Comparison of ENCODE assay signal across 1 cellular context in the genomic region with DNA sequence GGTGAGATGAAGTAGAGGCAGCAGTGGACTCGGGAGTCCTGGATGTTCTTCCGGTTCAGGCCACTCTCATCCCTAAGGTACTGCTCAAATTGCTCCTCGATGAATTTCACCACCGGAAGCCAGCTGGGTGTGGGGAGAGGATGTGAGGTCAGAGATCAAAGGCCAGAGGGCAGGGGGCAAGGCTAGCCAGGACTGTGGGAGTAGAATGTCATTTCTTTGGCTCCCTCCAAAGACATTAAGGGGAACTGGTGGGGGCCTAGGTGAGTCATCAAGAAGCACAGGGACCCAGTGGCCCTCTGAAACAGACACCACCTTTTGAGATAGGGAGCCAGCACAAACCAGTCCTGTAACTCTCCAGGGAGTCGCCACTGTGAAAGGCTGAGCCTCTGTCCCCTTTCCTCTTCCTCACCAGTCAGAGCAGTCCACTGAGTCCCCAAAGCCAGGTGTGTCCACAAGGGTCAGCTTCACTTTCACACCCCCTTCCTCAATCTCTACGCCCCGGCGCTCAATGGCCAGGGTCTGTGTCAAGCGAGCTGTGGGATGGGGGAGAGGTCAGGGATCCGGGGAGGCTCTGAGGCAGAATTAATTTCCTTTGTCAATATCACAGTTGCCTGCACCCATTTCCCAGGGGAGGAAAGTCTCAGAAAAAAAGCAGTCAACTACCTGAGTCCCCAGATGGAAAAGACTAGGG.
TF ChIP-seq lines count a peak whose summit lies in the region.

No MANE protein-coding gene starts in this region.

TF ChIP-seq in HepG2, 621 proteins besides CTCF, POLR2A, EP300 and RAD21 (continued from another document and continues in another):
- TF ChIP-seq ZNF761 (CRISPR knock-in tag; conservative IDR thresholded peaks at IDR 0.05) (no peak), ETV6 (CRISPR knock-in tag; conservative IDR thresholded peaks at IDR 0.05) (no peak), ZNF83 (CRISPR knock-in tag; IDR thresholded peaks at IDR 0.05; ENCODE audit: borderline replicate concordance) (0 out of 2 replicates have a peak, but pooled peaks have one; percentile 64), ZSCAN20 (CRISPR knock-in tag; IDR thresholded peaks at IDR 0.05; ENCODE audit: borderline replicate concordance) (no peak), ZNF724P (CRISPR knock-in tag; IDR thresholded peaks at IDR 0.05; ENCODE audit: borderline replicate concordance) (no peak), MTF1 (CRISPR knock-in tag; IDR thresholded peaks at IDR 0.05) (no peak), ZBTB1 (CRISPR knock-in tag; IDR thresholded peaks at IDR 0.05; ENCODE audit: borderline replicate concordance) (no peak), ZKSCAN1 (IDR thresholded peaks at IDR 0.05; ENCODE audit: low read length) (no peak), ZNF343 (CRISPR knock-in tag; IDR thresholded peaks at IDR 0.05) (no peak), SALL1 (CRISPR knock-in tag; IDR thresholded peaks at IDR 0.05) (peak; percentile 28; the same call in 1 of the 2 replicates), ZFX (CRISPR knock-in tag; IDR thresholded peaks at IDR 0.05; ENCODE audit: low read depth) (0 out of 2 replicates have a peak, but pooled peaks have one; percentile 23), NAIF1 (CRISPR knock-in tag; IDR thresholded peaks at IDR 0.05; ENCODE audit: borderline replicate concordance) (no peak), CBX2 (IDR thresholded peaks at IDR 0.05; ENCODE audit: low read depth, low read length) (no peak), CBX2 (CRISPR knock-in tag; IDR thresholded peaks at IDR 0.05; ENCODE audit: low read depth) (no peak), ZSCAN30 (CRISPR knock-in tag; IDR thresholded peaks at IDR 0.05) (no peak), NFKB2 (CRISPR knock-in tag; IDR thresholded peaks at IDR 0.05; ENCODE audit: borderline replicate concordance) (no peak), ZBTB20 (CRISPR knock-in tag; IDR thresholded peaks at IDR 0.05; ENCODE audit: borderline replicate concordance, low read depth) (no peak), HDAC1 (CRISPR knock-in tag; IDR thresholded peaks at IDR 0.05) (peak; percentile 23; the same call in 1 of the 2 replicates), NCOA5 (CRISPR knock-in tag; IDR thresholded peaks at IDR 0.05) (no peak), PAX8 (CRISPR knock-in tag; IDR thresholded peaks at IDR 0.05; ENCODE audit: borderline replicate concordance) (no peak), MED1 (CRISPR knock-in tag; IDR thresholded peaks at IDR 0.05) (0 out of 2 replicates have a peak, but pooled peaks have one; percentile 39), ZSCAN21 (CRISPR knock-in tag; IDR thresholded peaks at IDR 0.05; ENCODE audit: borderline replicate concordance) (no peak), ZNF549 (CRISPR knock-in tag; IDR thresholded peaks at IDR 0.05) (no peak), MYC (CRISPR knock-in tag; IDR thresholded peaks at IDR 0.05; ENCODE audit: borderline replicate concordance) (peak; percentile 44; the same call in 1 of the 2 replicates), TCF7L2 (IDR thresholded peaks at IDR 0.05; ENCODE audit: low read depth, low read length) (no peak), ZNF143 (CRISPR knock-in tag; IDR thresholded peaks at IDR 0.05) (no peak), ZNF550 (CRISPR knock-in tag; IDR thresholded peaks at IDR 0.05; ENCODE audit: borderline replicate concordance) (no peak), ZNF7 (CRISPR knock-in tag; IDR thresholded peaks at IDR 0.05) (no peak), SP1 (IDR thresholded peaks at IDR 0.05) (no peak), SP1 (CRISPR knock-in tag; IDR thresholded peaks at IDR 0.05) (no peak; the same call in 1 of the 2 replicates), FOXK1 (CRISPR knock-in tag; IDR thresholded peaks at IDR 0.05; ENCODE audit: borderline replicate concordance, low read depth) (no peak), ZFP62 (CRISPR knock-in tag; IDR thresholded peaks at IDR 0.05) (no peak), RNF2 (conservative IDR thresholded peaks at IDR 0.05; ENCODE audit: low read depth) (no peak), KDM2A (CRISPR knock-in tag; IDR thresholded peaks at IDR 0.05; ENCODE audit: borderline replicate concordance, low read depth) (peak; percentile 15; the same call in 1 of the 2 replicates), YEATS2 (CRISPR knock-in tag; IDR thresholded peaks at IDR 0.05; ENCODE audit: borderline replicate concordance) (no peak), DMAP1 (CRISPR knock-in tag; IDR thresholded peaks at IDR 0.05) (no peak), GATAD1 (CRISPR knock-in tag; IDR thresholded peaks at IDR 0.05) (peak; percentile 26; the same call in 1 of the 2 replicates)
- TF ChIP-seq, protein P1, sequence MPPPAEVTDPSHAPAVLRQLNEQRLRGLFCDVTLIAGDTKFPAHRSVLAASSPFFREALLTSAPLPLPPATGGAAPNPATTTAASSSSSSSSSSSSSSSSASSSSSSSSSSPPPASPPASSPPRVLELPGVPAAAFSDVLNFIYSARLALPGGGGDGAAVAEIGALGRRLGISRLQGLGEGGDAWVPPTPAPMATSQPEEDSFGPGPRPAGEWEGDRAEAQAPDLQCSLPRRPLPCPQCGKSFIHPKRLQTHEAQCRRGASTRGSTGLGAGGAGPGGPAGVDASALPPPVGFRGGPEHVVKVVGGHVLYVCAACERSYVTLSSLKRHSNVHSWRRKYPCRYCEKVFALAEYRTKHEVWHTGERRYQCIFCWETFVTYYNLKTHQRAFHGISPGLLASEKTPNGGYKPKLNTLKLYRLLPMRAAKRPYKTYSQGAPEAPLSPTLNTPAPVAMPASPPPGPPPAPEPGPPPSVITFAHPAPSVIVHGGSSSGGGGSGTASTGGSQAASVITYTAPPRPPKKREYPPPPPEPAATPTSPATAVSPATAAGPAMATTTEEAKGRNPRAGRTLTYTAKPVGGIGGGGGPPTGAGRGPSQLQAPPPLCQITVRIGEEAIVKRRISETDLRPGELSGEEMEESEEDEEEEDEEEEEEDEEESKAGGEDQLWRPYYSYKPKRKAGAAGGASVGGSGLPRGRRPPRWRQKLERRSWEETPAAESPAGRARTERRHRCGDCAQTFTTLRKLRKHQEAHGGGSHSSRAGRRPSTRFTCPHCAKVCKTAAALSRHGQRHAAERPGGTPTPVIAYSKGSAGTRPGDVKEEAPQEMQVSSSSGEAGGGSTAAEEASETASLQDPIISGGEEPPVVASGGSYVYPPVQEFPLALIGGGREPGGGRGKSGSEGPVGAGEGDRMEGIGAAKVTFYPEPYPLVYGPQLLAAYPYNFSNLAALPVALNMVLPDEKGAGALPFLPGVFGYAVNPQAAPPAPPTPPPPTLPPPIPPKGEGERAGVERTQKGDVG (CRISPR knock-in tag; IDR thresholded peaks at IDR 0.05; ENCODE audit: borderline replicate concordance) = 0 out of 2 replicates have a peak, but pooled peaks have one; percentile 43
- TF ChIP-seq, protein P2, sequence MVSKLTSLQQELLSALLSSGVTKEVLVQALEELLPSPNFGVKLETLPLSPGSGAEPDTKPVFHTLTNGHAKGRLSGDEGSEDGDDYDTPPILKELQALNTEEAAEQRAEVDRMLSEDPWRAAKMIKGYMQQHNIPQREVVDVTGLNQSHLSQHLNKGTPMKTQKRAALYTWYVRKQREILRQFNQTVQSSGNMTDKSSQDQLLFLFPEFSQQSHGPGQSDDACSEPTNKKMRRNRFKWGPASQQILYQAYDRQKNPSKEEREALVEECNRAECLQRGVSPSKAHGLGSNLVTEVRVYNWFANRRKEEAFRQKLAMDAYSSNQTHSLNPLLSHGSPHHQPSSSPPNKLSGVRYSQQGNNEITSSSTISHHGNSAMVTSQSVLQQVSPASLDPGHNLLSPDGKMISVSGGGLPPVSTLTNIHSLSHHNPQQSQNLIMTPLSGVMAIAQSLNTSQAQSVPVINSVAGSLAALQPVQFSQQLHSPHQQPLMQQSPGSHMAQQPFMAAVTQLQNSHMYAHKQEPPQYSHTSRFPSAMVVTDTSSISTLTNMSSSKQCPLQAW (CRISPR knock-in tag; IDR thresholded peaks at IDR 0.05) = peak; percentile 38; the same call in 1 of the 2 replicates
- TF ChIP-seq, protein P3, sequence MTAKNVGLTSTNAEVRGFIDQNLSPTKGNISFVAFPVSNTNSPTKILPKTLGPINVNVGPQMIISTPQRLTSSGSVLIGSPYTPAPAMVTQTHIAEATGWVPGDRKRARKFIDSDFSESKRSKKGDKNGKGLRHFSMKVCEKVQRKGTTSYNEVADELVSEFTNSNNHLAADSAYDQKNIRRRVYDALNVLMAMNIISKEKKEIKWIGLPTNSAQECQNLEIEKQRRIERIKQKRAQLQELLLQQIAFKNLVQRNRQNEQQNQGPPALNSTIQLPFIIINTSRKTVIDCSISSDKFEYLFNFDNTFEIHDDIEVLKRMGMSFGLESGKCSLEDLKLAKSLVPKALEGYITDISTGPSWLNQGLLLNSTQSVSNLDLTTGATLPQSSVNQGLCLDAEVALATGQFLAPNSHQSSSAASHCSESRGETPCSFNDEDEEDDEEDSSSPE (CRISPR knock-in tag; IDR thresholded peaks at IDR 0.05) = no peak
- TF ChIP-seq, protein P4, sequence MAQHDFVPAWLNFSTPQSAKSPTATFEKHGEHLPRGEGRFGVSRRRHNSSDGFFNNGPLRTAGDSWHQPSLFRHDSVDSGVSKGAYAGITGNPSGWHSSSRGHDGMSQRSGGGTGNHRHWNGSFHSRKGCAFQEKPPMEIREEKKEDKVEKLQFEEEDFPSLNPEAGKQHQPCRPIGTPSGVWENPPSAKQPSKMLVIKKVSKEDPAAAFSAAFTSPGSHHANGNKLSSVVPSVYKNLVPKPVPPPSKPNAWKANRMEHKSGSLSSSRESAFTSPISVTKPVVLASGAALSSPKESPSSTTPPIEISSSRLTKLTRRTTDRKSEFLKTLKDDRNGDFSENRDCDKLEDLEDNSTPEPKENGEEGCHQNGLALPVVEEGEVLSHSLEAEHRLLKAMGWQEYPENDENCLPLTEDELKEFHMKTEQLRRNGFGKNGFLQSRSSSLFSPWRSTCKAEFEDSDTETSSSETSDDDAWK (CRISPR knock-in tag; IDR thresholded peaks at IDR 0.05) = no peak
- TF ChIP-seq, protein P5, sequence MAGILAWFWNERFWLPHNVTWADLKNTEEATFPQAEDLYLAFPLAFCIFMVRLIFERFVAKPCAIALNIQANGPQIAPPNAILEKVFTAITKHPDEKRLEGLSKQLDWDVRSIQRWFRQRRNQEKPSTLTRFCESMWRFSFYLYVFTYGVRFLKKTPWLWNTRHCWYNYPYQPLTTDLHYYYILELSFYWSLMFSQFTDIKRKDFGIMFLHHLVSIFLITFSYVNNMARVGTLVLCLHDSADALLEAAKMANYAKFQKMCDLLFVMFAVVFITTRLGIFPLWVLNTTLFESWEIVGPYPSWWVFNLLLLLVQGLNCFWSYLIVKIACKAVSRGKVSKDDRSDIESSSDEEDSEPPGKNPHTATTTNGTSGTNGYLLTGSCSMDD (CRISPR knock-in tag; IDR thresholded peaks at IDR 0.05) = no peak
- TF ChIP-seq, protein P6, sequence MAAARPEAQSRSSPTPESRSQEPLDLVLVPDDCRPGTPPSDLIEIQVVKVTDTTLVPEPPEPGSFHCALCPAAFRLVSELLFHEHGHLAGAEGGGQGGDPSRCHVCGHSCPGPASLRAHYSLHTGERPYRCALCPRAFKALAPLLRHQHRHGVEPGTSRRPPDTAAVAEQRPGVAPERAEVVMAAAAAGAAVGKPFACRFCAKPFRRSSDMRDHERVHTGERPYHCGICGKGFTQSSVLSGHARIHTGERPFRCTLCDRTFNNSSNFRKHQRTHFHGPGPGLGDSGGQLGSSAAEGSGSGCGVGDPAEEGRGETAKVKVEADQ (CRISPR knock-in tag; IDR thresholded peaks at IDR 0.05; ENCODE audit: borderline replicate concordance) = no peak
- TF ChIP-seq, protein P7, sequence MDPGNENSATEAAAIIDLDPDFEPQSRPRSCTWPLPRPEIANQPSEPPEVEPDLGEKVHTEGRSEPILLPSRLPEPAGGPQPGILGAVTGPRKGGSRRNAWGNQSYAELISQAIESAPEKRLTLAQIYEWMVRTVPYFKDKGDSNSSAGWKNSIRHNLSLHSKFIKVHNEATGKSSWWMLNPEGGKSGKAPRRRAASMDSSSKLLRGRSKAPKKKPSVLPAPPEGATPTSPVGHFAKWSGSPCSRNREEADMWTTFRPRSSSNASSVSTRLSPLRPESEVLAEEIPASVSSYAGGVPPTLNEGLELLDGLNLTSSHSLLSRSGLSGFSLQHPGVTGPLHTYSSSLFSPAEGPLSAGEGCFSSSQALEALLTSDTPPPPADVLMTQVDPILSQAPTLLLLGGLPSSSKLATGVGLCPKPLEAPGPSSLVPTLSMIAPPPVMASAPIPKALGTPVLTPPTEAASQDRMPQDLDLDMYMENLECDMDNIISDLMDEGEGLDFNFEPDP (CRISPR knock-in tag; conservative IDR thresholded peaks at IDR 0.05) = no peak
- TF ChIP-seq, protein P8, sequence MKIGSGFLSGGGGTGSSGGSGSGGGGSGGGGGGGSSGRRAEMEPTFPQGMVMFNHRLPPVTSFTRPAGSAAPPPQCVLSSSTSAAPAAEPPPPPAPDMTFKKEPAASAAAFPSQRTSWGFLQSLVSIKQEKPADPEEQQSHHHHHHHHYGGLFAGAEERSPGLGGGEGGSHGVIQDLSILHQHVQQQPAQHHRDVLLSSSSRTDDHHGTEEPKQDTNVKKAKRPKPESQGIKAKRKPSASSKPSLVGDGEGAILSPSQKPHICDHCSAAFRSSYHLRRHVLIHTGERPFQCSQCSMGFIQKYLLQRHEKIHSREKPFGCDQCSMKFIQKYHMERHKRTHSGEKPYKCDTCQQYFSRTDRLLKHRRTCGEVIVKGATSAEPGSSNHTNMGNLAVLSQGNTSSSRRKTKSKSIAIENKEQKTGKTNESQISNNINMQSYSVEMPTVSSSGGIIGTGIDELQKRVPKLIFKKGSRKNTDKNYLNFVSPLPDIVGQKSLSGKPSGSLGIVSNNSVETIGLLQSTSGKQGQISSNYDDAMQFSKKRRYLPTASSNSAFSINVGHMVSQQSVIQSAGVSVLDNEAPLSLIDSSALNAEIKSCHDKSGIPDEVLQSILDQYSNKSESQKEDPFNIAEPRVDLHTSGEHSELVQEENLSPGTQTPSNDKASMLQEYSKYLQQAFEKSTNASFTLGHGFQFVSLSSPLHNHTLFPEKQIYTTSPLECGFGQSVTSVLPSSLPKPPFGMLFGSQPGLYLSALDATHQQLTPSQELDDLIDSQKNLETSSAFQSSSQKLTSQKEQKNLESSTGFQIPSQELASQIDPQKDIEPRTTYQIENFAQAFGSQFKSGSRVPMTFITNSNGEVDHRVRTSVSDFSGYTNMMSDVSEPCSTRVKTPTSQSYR (CRISPR knock-in tag; IDR thresholded peaks at IDR 0.05; ENCODE audit: borderline replicate concordance) = 0 out of 2 replicates have a peak, but pooled peaks have one; percentile 7
- TF ChIP-seq, protein P9, sequence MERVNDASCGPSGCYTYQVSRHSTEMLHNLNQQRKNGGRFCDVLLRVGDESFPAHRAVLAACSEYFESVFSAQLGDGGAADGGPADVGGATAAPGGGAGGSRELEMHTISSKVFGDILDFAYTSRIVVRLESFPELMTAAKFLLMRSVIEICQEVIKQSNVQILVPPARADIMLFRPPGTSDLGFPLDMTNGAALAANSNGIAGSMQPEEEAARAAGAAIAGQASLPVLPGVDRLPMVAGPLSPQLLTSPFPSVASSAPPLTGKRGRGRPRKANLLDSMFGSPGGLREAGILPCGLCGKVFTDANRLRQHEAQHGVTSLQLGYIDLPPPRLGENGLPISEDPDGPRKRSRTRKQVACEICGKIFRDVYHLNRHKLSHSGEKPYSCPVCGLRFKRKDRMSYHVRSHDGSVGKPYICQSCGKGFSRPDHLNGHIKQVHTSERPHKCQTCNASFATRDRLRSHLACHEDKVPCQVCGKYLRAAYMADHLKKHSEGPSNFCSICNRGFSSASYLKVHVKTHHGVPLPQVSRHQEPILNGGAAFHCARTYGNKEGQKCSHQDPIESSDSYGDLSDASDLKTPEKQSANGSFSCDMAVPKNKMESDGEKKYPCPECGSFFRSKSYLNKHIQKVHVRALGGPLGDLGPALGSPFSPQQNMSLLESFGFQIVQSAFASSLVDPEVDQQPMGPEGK (CRISPR knock-in tag; IDR thresholded peaks at IDR 0.05) = peak; percentile 9; the same call in 1 of the 2 replicates
